14 cellular contexts compared by ENCODE assay signal in the genomic region with DNA sequence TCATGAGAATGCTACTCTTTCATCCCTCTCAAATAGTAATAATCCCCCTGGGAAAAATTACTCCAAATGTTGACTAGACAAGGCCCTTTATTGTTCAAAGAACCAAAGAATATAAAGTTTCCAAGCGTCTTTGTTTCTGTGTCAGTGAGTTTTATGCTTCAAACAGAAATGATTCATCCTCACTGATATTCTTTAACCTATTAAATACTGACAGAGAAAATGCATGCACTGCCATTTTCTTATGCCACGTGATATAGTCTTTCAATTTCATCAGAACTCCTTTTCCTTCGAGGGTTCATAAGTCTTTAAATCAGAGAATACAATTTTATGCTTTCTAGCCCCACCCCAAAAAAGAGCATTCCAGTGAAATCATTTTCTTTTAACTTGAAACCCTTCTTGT.
"Had no signal": no experiment of that assay in that cellular context is flagged by ENCODE, and none has a peak within 500 bp of the region (broad histone marks: within the 10 kb centered on the region; RNA-seq: fewer than 3 reads in every experiment).

No MANE protein-coding gene starts in this region.

- H3K36me3 ChIP-seq: left ventricle myocardium inferior, stomach, thoracic aorta had no signal

- H3K27ac ChIP-seq: left ventricle myocardium inferior, skin epidermis, stomach, thoracic aorta had no signal

- H3K27me3 ChIP-seq: stomach had no signal

- H3K36me3 Mint-ChIP-seq: activated CD4-positive, alpha-beta memory T cell treated with anti-CD3 and anti-CD28 coated beads for 36 hours had no signal

- DNase-seq: activated CD4-positive, alpha-beta memory T cell treated with anti-CD3 and anti-CD28 coated beads for 36 hours; activated CD4-positive, alpha-beta T cell treated with anti-CD3 and anti-CD28 coated beads for 1 hour; activated effector memory CD4-positive, alpha-beta T cell treated with anti-CD3 and anti-CD28 coated beads, Interleukin-2, amount 50 U/mL, for 16 hours; activated T-cell treated with anti-CD3 and anti-CD28 coated beads, Interleukin-2, amount 50 U/mL, for 4 hours; caudate nucleus; cortex of kidney; effector memory CD4-positive, alpha-beta T cell; erythroblast; left ventricle myocardium inferior; stomach; SW 1271 had no signal

- H3K4me1 ChIP-seq: left ventricle myocardium inferior, stomach had no signal

- H3K4me3 Mint-ChIP-seq: activated CD4-positive, alpha-beta memory T cell treated with anti-CD3 and anti-CD28 coated beads for 36 hours; activated T-cell treated with anti-CD3 and anti-CD28 coated beads, Interleukin-2, amount 50 U/mL, for 4 hours had no signal

- H3K9me3 Mint-ChIP-seq: activated CD4-positive, alpha-beta memory T cell treated with anti-CD3 and anti-CD28 coated beads for 36 hours; activated T-cell treated with anti-CD3 and anti-CD28 coated beads, Interleukin-2, amount 50 U/mL, for 4 hours had no signal

- H3K4me3 ChIP-seq: left ventricle myocardium inferior, skin epidermis, stomach, thoracic aorta had no signal

- H3K27ac Mint-ChIP-seq: activated CD4-positive, alpha-beta memory T cell treated with anti-CD3 and anti-CD28 coated beads for 36 hours; activated naive CD4-positive, alpha-beta T cell treated with anti-CD3 and anti-CD28 coated beads, Interleukin-2, amount 50 U/mL, for 72 hours had no signal

- H3K9me3 ChIP-seq: left ventricle myocardium inferior, stomach, thoracic aorta had no signal

- ATAC-seq: activated naive CD4-positive, alpha-beta T cell treated with anti-CD3 and anti-CD28 coated beads, Interleukin-2, amount 50 U/mL, for 72 hours; activated T-cell treated with anti-CD3 and anti-CD28 coated beads, Interleukin-2, amount 50 U/mL, for 4 hours had no signal
